In genomic region chr11:2908130-2908529, GRCh38 we compare ENCODE assay signal across 29 cellular contexts. TPM values are rescaled to one million over a fixed set of nuclear protein-coding genes. Genes with fewer than 3 reads are reported as not detected.
"Had no signal": no experiment of that assay in that cellular context is flagged by ENCODE, and none has a peak within 500 bp of the region (broad histone marks: within the 10 kb centered on the region; RNA-seq: fewer than 3 reads in every experiment).

No MANE protein-coding gene starts in this region.

- H3K4me3 ChIP-seq: ovary, psoas muscle, skin epidermis, smooth muscle cell, spleen, suprapubic skin, tibial artery, transverse colon, upper lobe of right lung, uterus had no signal

- DNase-seq: naive thymus-derived CD8-positive, alpha-beta T cell; nephron progenitor cell; occipital lobe; ovary; posterior cingulate gyrus; psoas muscle; spleen; stimulated activated CD4-positive, alpha-beta T cell treated with anti-CD3 and anti-CD28 coated beads, Interleukin-12 subunit alpha, Interleukin-12 subunit beta, amount 100 ng/mL, for 4 hours; stimulated activated CD4-positive, alpha-beta T cell treated with anti-CD3 and anti-CD28 coated beads, Interleukin-1b, Interleukin-23, amount 100 ng/mL, for 48 hours; stimulated activated CD4-positive, alpha-beta T cell treated with anti-CD3 and anti-CD28 coated beads, Interleukin-4, amount 100 ng/mL, for 1 hour; stimulated activated CD4-positive, alpha-beta T cell treated with anti-CD3 and anti-CD28 coated beads, Interleukin-4, amount 100 ng/mL, for 4 hours; stimulated activated CD8-positive, alpha-beta memory T cell treated with anti-CD3 and anti-CD28 coated beads, Interleukin-4, amount 100 ng/mL, for 48 hours; stimulated activated naive CD4-positive, alpha-beta T cell; stimulated activated naive CD8-positive, alpha-beta T cell treated with anti-CD3 and anti-CD28 coated beads, Interleukin-15, amount 100 ng/mL, for 72 hours; stimulated activated naive CD8-positive, alpha-beta T cell treated with anti-CD3 and anti-CD28 coated beads, Interleukin-15, Interleukin-2, amounts not matched to agents 100 U/mL and 50 U/mL, for 24 hours; substantia nigra; testis; tibial artery; transverse colon; upper lobe of right lung; uterus had no signal

- H3K4me1 ChIP-seq: psoas muscle, testis had no signal

- H2AFZ ChIP-seq: parathyroid adenoma had no signal

- H3K36me3 ChIP-seq: ovary, suprapubic skin, tibial artery, transverse colon, upper lobe of right lung, uterus had no signal

- H3K9ac ChIP-seq: parathyroid adenoma had no signal

- H3K9me3 ChIP-seq: ovary, psoas muscle, suprapubic skin, testis, tibial artery, transverse colon, upper lobe of right lung, uterus had no signal

- ATAC-seq: naive thymus-derived CD8-positive, alpha-beta T cell; natural killer cell treated with Interleukin-12 subunit alpha and Interleukin-12 subunit beta and Interleukin-15 and Interleukin-18, amount 100 ng/mL, for 72 hours; psoas muscle; right cardiac atrium; sciatic nerve; stimulated activated memory B cell treated with anti-CD40 and anti-IgM and Interleukin-4, amounts not matched to agents 10 μg/mL and 1 μg/mL and 100 μg/mL, for 72 hours; stimulated activated naive CD8-positive, alpha-beta T cell treated with anti-CD3 and anti-CD28 coated beads, Interleukin-15, Interleukin-2, amounts not matched to agents 100 U/mL and 50 U/mL, for 24 hours; upper lobe of right lung had no signal

- H3K79me2 ChIP-seq: parathyroid adenoma had no signal

- H3K27ac ChIP-seq: ovary, parathyroid adenoma, psoas muscle, skin epidermis, spleen, suprapubic skin, testis, tibial artery, transverse colon, upper lobe of right lung, uterus had no signal

- H3K4me2 ChIP-seq: smooth muscle cell had no signal

- H3K27me3 ChIP-seq: ovary, suprapubic skin, testis, transverse colon, upper lobe of right lung, uterus had no signal

RNA-seq across cellular contexts. Expression of gene PHLDA2, which starts 21.1 kb away (rescaled TPM):
- total RNA-seq: occipital lobe had no signal
- polyA plus RNA-seq: naive thymus-derived CD8-positive, alpha-beta T cell had no signal
